Comparison of ENCODE assay signal across 17 cellular contexts in the genomic region with DNA sequence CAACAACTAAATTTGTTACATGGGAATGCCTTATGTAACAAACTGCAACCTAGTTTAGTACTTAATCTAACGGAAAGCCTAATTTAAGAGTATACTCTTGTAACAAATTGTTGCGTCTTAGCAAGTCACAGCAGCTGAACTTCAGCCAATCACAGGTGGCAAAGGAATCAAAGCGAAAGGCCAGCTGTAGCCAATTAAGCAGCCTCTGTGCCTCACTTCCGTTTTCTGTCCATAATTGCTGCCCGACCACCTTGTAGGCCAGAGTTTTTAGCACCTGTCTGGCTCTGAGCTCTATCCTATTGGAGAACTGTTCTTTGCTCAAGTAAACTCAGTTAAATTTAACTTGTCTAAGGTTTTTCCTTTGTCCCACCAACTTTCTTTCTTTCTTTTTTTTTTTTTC.
"Had no signal": no experiment of that assay in that cellular context is flagged by ENCODE, and none has a peak within 500 bp of the region (broad histone marks: within the 10 kb centered on the region; RNA-seq: fewer than 3 reads in every experiment).

No MANE protein-coding gene starts in this region.

- H3K4me2 ChIP-seq: smooth muscle cell had no signal

- DNase-seq: activated gamma-delta T cell treated with Interleukin-2 at 50 U/mL for 16 hours; activated T-cell treated with anti-CD3 and anti-CD28 coated beads, Interleukin-2, amount 50 U/mL, for 1 hour; aorta; foreskin keratinocyte; kidney glomerular epithelial cell; left ventricle myocardium inferior; naive thymus-derived CD4-positive, alpha-beta T cell; sigmoid colon; stimulated activated CD4-positive, alpha-beta T cell treated with anti-CD3 and anti-CD28 coated beads, Interleukin-15, amount 100 ng/mL, for 24 hours; stimulated activated CD8-positive, alpha-beta memory T cell treated with anti-CD3 and anti-CD28 coated beads, Interleukin-4, amount 100 ng/mL, for 48 hours; stimulated activated naive B cell treated with anti-CD40 and anti-IgM and Interleukin-4, amounts not matched to agents 10 μg/mL and 1 μg/mL and 100 μg/mL, for 72 hours; T-helper 9 cell had no signal

- H3K27ac ChIP-seq: epithelial cell of prostate, foreskin keratinocyte, left ventricle myocardium inferior, sigmoid colon, thoracic aorta had no signal

- H3K4me3 ChIP-seq: left ventricle myocardium inferior, sigmoid colon, smooth muscle cell, thoracic aorta had no signal

- H3K27me3 ChIP-seq: foreskin keratinocyte, sigmoid colon had no signal

- H3K9me3 ChIP-seq: left ventricle myocardium inferior, sigmoid colon, thoracic aorta had no signal

- ATAC-seq: activated naive CD4-positive, alpha-beta T cell treated with anti-CD3 and anti-CD28 coated beads, Interleukin-2, amount 50 U/mL, for 72 hours; foreskin keratinocyte; naive thymus-derived CD4-positive, alpha-beta T cell; stimulated activated naive B cell treated with anti-CD40 and anti-IgM and Interleukin-4, amounts not matched to agents 10 μg/mL and 1 μg/mL and 100 μg/mL, for 72 hours; WTC11 had no signal

- H3K36me3 ChIP-seq: left ventricle myocardium inferior, sigmoid colon, thoracic aorta had no signal

- H3K4me1 ChIP-seq: foreskin keratinocyte, left ventricle myocardium inferior had no signal
